In the genomic region with DNA sequence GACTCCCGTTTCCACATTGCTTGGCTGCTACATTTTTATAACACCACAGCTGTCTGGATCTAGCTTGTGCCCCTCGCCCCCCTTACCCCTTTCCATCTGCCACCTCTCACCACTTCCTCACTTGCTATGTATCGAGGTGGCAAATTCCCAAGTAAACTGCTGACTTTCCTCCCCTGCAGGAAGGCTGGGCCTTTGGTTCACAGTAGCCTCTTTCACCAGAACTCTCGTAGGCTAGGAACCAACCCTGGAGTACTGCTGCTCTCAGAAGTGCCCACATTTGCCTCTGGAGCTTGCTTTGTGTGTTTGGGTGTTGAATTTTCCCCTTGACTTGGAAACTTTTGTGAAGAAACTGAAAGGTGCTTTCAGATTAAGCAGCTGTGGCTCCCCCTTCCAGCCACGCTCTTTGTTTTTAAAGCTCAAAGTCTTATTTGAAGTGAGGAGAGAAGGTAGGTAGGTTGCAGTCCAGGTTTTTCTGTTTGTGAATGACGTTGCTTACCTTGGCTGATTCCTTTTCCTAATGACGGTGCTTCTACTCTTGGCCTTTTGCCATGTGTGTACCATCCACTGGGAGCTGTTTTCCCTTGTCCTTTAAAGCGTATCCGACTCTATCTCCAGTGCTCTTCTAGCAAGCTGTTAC, we compare ENCODE assay signal across 8 cellular contexts.
DNase-seq lines count a peak whose midpoint lies in the region; ATAC-seq and TF ChIP-seq lines count a peak whose summit lies in the region.

No MANE protein-coding gene starts in this region.

- DNase-seq in NCI-H2081 (lab: John Stamatoyannopoulos, UW): peak; percentile 82 to 95
- no peak for DNase-seq in NCI-H2081 treated with DMSO at 0.1 percent for 48 hours (lab: John Stamatoyannopoulos, UW)
- DNase-seq in Peyer's patch: no peak
- DNase-seq in epidermal melanocyte (ENCODE audit: insufficient read length, low spot score): peak; percentile 78
- peak; percentile 47 for DNase-seq in prostate gland (ENCODE audit: low spot score)
- no peak for DNase-seq in posterior cingulate gyrus
- DNase-seq in stimulated activated effector memory CD8-positive, alpha-beta T cell treated with anti-CD3 and anti-CD28 coated beads, Interleukin-12 subunit alpha, Interleukin-12 subunit beta, amount 100 ng/mL, for 72 hours (ENCODE audit: low spot score in 2 of 2): no peak

- ATAC-seq in stimulated activated effector memory CD8-positive, alpha-beta T cell treated with anti-CD3 and anti-CD28 coated beads, Interleukin-12 subunit alpha, Interleukin-12 subunit beta, amount 100 ng/mL, for 72 hours: no peak
- no peak for ATAC-seq in HG03457 (IDR thresholded peaks at IDR 0.05; ENCODE audit: unreplicated experiment)

- H3K36me3 Mint-ChIP-seq in stimulated activated effector memory CD8-positive, alpha-beta T cell treated with anti-CD3 and anti-CD28 coated beads, Interleukin-12 subunit alpha, Interleukin-12 subunit beta, amount 100 ng/mL, for 72 hours: no peaks in the 10 kb centered on the region

- H3K9me3 ChIP-seq in Peyer's patch: no peaks in the 10 kb centered on the region
- no peaks in the 10 kb centered on the region for H3K9me3 ChIP-seq in prostate gland

- no peak overlapping the region for H3K4me3 Mint-ChIP-seq in stimulated activated effector memory CD8-positive, alpha-beta T cell treated with anti-CD3 and anti-CD28 coated beads, Interleukin-12 subunit alpha, Interleukin-12 subunit beta, amount 100 ng/mL, for 72 hours

- intact Hi-C loops in prostate gland (cut with DNase I) (no loop called here), posterior cingulate gyrus (cut with DNase I) (no loop called here)

- 40% methylated on average over 9 of the region's 9 CpGs for WGBS in prostate gland

- H3K27ac Mint-ChIP-seq in stimulated activated effector memory CD8-positive, alpha-beta T cell treated with anti-CD3 and anti-CD28 coated beads, Interleukin-12 subunit alpha, Interleukin-12 subunit beta, amount 100 ng/mL, for 72 hours: no peak overlapping the region

- H3K27ac ChIP-seq in Peyer's patch: peak overlapping the region; percentile 18 to 74 (median 62)
- H3K27ac ChIP-seq in prostate gland: peak overlapping the region; percentile 23 to 36

- H3K4me1 Mint-ChIP-seq in stimulated activated effector memory CD8-positive, alpha-beta T cell treated with anti-CD3 and anti-CD28 coated beads, Interleukin-12 subunit alpha, Interleukin-12 subunit beta, amount 100 ng/mL, for 72 hours: peaks cover 43% of the 10 kb centered on the region

- H3K4me3 ChIP-seq in Peyer's patch (peak overlapping the region in 2 of 4 donors; percentile 11 to 30), prostate gland (no peak overlapping the region)

- TF ChIP-seq CTCF in Peyer's patch (IDR thresholded peaks at IDR 0.05): no peak
- TF ChIP-seq CTCF in prostate gland (IDR thresholded peaks at IDR 0.05): no peak

- H3K27me3 ChIP-seq in Peyer's patch (no peaks in the 10 kb centered on the region), prostate gland (replicated peaks; ENCODE audit: insufficient read depth) (no peaks in the 10 kb centered on the region)

- H3K36me3 ChIP-seq in Peyer's patch (no peaks in the 10 kb centered on the region), prostate gland (no peaks in the 10 kb centered on the region)

- peaks cover 0 to 27% (median 6%) of the 10 kb centered on the region in 4 donors for H3K4me1 ChIP-seq in Peyer's patch
- H3K4me1 ChIP-seq in prostate gland (replicated peaks): peaks cover 5% of the 10 kb centered on the region

- TF ChIP-seq POLR2A in Peyer's patch (IDR thresholded peaks at IDR 0.05) (no peak), prostate gland (IDR thresholded peaks at IDR 0.05) (no peak)

- peaks cover 3% of the 10 kb centered on the region for H3K9me3 Mint-ChIP-seq in stimulated activated effector memory CD8-positive, alpha-beta T cell treated with anti-CD3 and anti-CD28 coated beads, Interleukin-12 subunit alpha, Interleukin-12 subunit beta, amount 100 ng/mL, for 72 hours

Comparison
In these comparisons a context has a peak if more than half of its experiments do, and no peak if none do; other contexts are left out.
1. DNase-seq: peak in NCI-H2081 (2 of 2), epidermal melanocyte (single experiment) and prostate gland (single experiment); none in NCI-H2081 treated with DMSO at 0.1 percent for 48 hours (single experiment), Peyer's patch (0 of 3), posterior cingulate gyrus (0 of 10) and stimulated activated effector memory CD8-positive, alpha-beta T cell treated with anti-CD3 and anti-CD28 coated beads, Interleukin-12 subunit alpha, Interleukin-12 subunit beta, amount 100 ng/mL, for 72 hours (0 of 2).